12 cellular contexts compared by ENCODE assay signal in genomic region chr1:223230161-223230881, GRCh38.
DNase-seq lines count a peak whose midpoint lies in the region; ATAC-seq, FAIRE-seq and TF ChIP-seq lines count a peak whose summit lies in the region.
"Had no signal": no experiment of that assay in that cellular context is flagged by ENCODE, and none has a peak within 500 bp of the region (broad histone marks: within the 10 kb centered on the region; RNA-seq: fewer than 3 reads in every experiment).

No MANE protein-coding gene starts in this region.

- H3K27me3 ChIP-seq in PC-3 (ENCODE audit: low read length): no peaks in the 10 kb centered on the region
- peaks cover 12% of the 10 kb centered on the region for H3K27me3 ChIP-seq in adipocyte (replicated peaks; ENCODE audit: control insufficient read depth, insufficient read depth, low read length)
- H3K27me3 ChIP-seq in mesenchymal stem cell (ENCODE audit: control insufficient read depth in 1 of 2, insufficient read depth in 1 of 2, low read length in 2 of 2): peaks cover 15 to 25% of the 10 kb centered on the region in 2 experiments
- H3K27me3 ChIP-seq: upper lobe of left lung had no signal

- H3K4ac ChIP-seq in mesenchymal stem cell (ENCODE audit: low read depth in 1 of 2, low read length in 2 of 2): no peak overlapping the region

- ATAC-seq in PC-3: peak; percentile 48
- no peak for ATAC-seq in GM18502 (IDR thresholded peaks at IDR 0.05; ENCODE audit: poor library complexity, unreplicated experiment)

- no peak overlapping the region for H3K23ac ChIP-seq in mesenchymal stem cell (ENCODE audit: low read length in 2 of 2)

- no peak overlapping the region for H4K91ac ChIP-seq in mesenchymal stem cell (ENCODE audit: low read length)

- H3K4me2 ChIP-seq in PC-3 (ENCODE audit: low read length) (peak overlapping the region; percentile 72), mesenchymal stem cell (ENCODE audit: low read length, poor library complexity, severe bottlenecking) (no peak overlapping the region)

- peak overlapping the region in 1 of 2 experiments; percentile 75 for H3K18ac ChIP-seq in mesenchymal stem cell (ENCODE audit: low read depth in 1 of 2, low read length in 2 of 2)

- TF ChIP-seq CTCF in Calu3 (IDR thresholded peaks at IDR 0.05; ENCODE audit: unreplicated experiment) (no peak), PC-3 (conservative IDR thresholded peaks at IDR 0.05; ENCODE audit: low read depth, low read length) (no peak)

- CTCF ChIA-PET in Calu3 (lab: Charles Lee): interaction anchor here (2.1 kb wide), 1 partner anchor 96 kb away, joined by 7 read pairs; no protein-coding TSS in a partner anchor
- CTCF ChIA-PET in PC-3 (lab: Charles Lee): no interaction called here

- intact Hi-C loops in Calu3 (cut with micrococcal nuclease; ENCODE audit: unreplicated experiment) (no loop called here), PC-3 (cut with micrococcal nuclease) (no loop called here)

- peak overlapping the region; percentile 39 for H3K4me3 ChIP-seq in PC-3 (ENCODE audit: low read length)
- H3K4me3 ChIP-seq in adipocyte (ENCODE audit: low read length): no peak overlapping the region
- H3K4me3 ChIP-seq in mesenchymal stem cell (ENCODE audit: insufficient read depth in 1 of 2, low read depth in 1 of 2, low read length in 2 of 2): no peak overlapping the region
- H3K4me3 ChIP-seq: prostate gland, upper lobe of left lung had no signal

- H3K9me3 ChIP-seq in PC-3 (ENCODE audit: low read length) (no peaks in the 10 kb centered on the region), adipocyte (ENCODE audit: control insufficient read depth, low read length) (no peaks in the 10 kb centered on the region), mesenchymal stem cell (ENCODE audit: control insufficient read depth, low read length) (no peaks in the 10 kb centered on the region)
- H3K9me3 ChIP-seq: prostate gland, upper lobe of left lung had no signal

- peak overlapping the region; percentile 24 for H3K27ac Mint-ChIP-seq in Calu3 (ENCODE audit: unreplicated experiment)
- H3K27ac Mint-ChIP-seq: activated B cell treated with CpG ODN at 0.5 μM for 24 hours had no signal

- no peak overlapping the region for H2BK5ac ChIP-seq in mesenchymal stem cell (ENCODE audit: low read depth, low read length, poor library complexity, severe bottlenecking)

- POLR2A ChIA-PET in PC-3 (lab: Charles Lee; ENCODE audit: unreplicated experiment): no interaction called here

- H4K8ac ChIP-seq in mesenchymal stem cell (ENCODE audit: low read length): no peak overlapping the region

- no peak for DNase-seq in Calu3
- DNase-seq in PC-3: peak; percentile 90
- peak; percentile 60 for DNase-seq in adipocyte (ENCODE audit: low read depth)
- peak; percentile 70 for DNase-seq in mesenchymal stem cell
- no peak for DNase-seq in GM12892 (ENCODE audit: insufficient read length)
- no peak for DNase-seq in NCI-H2029 treated with DMSO at 0.1 percent for 48 hours (lab: John Stamatoyannopoulos, UW)
- no peak for DNase-seq in NCI-H2081 treated with DMSO at 0.1 percent for 48 hours (lab: John Stamatoyannopoulos, UW)
- DNase-seq: activated B cell treated with CpG ODN at 0.5 μM for 24 hours, NCI-H1436, upper lobe of left lung had no signal

- H2AFZ ChIP-seq in PC-3 (ENCODE audit: low read length) (peak overlapping the region; percentile 61), mesenchymal stem cell (ENCODE audit: low read depth, low read length) (no peak overlapping the region)

- peaks cover 5% of the 10 kb centered on the region for H3K9me3 Mint-ChIP-seq in Calu3 (ENCODE audit: low read depth, unreplicated experiment)
- H3K9me3 Mint-ChIP-seq: activated B cell treated with CpG ODN at 0.5 μM for 24 hours had no signal

- H3K4me1 ChIP-seq in PC-3 (ENCODE audit: insufficient read depth, low read length) (peaks cover 41% of the 10 kb centered on the region), adipocyte (ENCODE audit: control insufficient read depth, insufficient read depth, low read length) (peaks cover 12% of the 10 kb centered on the region), mesenchymal stem cell (ENCODE audit: control insufficient read depth, insufficient read depth, low read depth, low read length) (peaks cover 9% of the 10 kb centered on the region)
- H3K4me1 ChIP-seq: prostate gland had no signal

- no peaks in the 10 kb centered on the region for H3K36me3 ChIP-seq in PC-3 (ENCODE audit: low read depth, low read length)
- H3K36me3 ChIP-seq in adipocyte (ENCODE audit: control insufficient read depth, insufficient read depth, low read length, severe bottlenecking): no peaks in the 10 kb centered on the region
- H3K36me3 ChIP-seq in mesenchymal stem cell (ENCODE audit: control insufficient read depth in 1 of 2, insufficient read depth in 2 of 2, low read depth in 1 of 2, low read length in 2 of 2): no peaks in the 10 kb centered on the region
- H3K36me3 ChIP-seq: prostate gland, upper lobe of left lung had no signal

- no peak for FAIRE-seq in GM12892 (lab: Jason Lieb, UNC)

- peaks cover 10% of the 10 kb centered on the region for H3K27me3 Mint-ChIP-seq in Calu3 (ENCODE audit: unreplicated experiment)

- H2AK5ac ChIP-seq in mesenchymal stem cell (ENCODE audit: low read length, severe bottlenecking): no peak overlapping the region

- peak overlapping the region in 1 of 2 experiments; percentile 59 for H2BK12ac ChIP-seq in mesenchymal stem cell (ENCODE audit: low read length in 2 of 2)

- no peak overlapping the region for H2BK15ac ChIP-seq in mesenchymal stem cell (ENCODE audit: low read depth, poor library complexity, severe bottlenecking)

- H3K14ac ChIP-seq in mesenchymal stem cell (ENCODE audit: low read length in 2 of 2): no peak overlapping the region

- H3K36me3 Mint-ChIP-seq in Calu3 (ENCODE audit: insufficient read depth, unreplicated experiment): peaks cover 5% of the 10 kb centered on the region

- no peak overlapping the region for H3K4me3 Mint-ChIP-seq in Calu3 (ENCODE audit: low read depth, unreplicated experiment)
- H3K4me3 Mint-ChIP-seq: activated B cell treated with CpG ODN at 0.5 μM for 24 hours had no signal

- H2BK120ac ChIP-seq in mesenchymal stem cell (ENCODE audit: low read depth, low read length): no peak overlapping the region

- no peak for TF ChIP-seq POLR2A in GM12892 (IDR thresholded peaks at IDR 0.05; ENCODE audit: low read depth, low read length)

- H3F3A ChIP-seq in PC-3 (ENCODE audit: low read length, unreplicated experiment): peaks cover 5% of the 10 kb centered on the region

- H3K9ac ChIP-seq in PC-3 (ENCODE audit: low read length): peak overlapping the region; percentile 60
- H3K9ac ChIP-seq in adipocyte (ENCODE audit: low read length): no peak overlapping the region
- peak overlapping the region; percentile 28 for H3K9ac ChIP-seq in mesenchymal stem cell (ENCODE audit: low read length)

- 70% methylated on average over 8 of the region's 11 CpGs for WGBS in mesenchymal stem cell

- no peaks in the 10 kb centered on the region for H3K79me1 ChIP-seq in mesenchymal stem cell (replicated peaks; ENCODE audit: low read length, poor library complexity, severe bottlenecking)

- BruUV-seq in Calu3 (replicated peaks; lab: Mats Ljungman, UMichigan) (no TSS peak), PC-3 (replicated peaks; lab: Mats Ljungman, UMichigan) (no TSS peak)

- peaks cover 35% of the 10 kb centered on the region for H3K4me1 Mint-ChIP-seq in Calu3 (ENCODE audit: low read depth, unreplicated experiment)
- H3K4me1 Mint-ChIP-seq: activated B cell treated with CpG ODN at 0.5 μM for 24 hours had no signal

- peak overlapping the region; percentile 93 for H3K27ac ChIP-seq in PC-3 (ENCODE audit: low read length)
- peak overlapping the region; percentile 4 for H3K27ac ChIP-seq in mesenchymal stem cell (ENCODE audit: low read length, poor library complexity, severe bottlenecking)
- H3K27ac ChIP-seq: prostate gland, upper lobe of left lung had no signal

- no peaks in the 10 kb centered on the region for H3K79me2 ChIP-seq in PC-3 (ENCODE audit: low read length)

- no peaks in the 10 kb centered on the region for H4K20me1 ChIP-seq in PC-3 (ENCODE audit: low read length)

- H3K9me2 ChIP-seq in PC-3 (replicated peaks; ENCODE audit: low read length): no peaks in the 10 kb centered on the region

Comparison
In these comparisons a context has a peak if more than half of its experiments do, and no peak if none do; other contexts are left out.
1. DNase-seq: peak in PC-3 (single experiment), adipocyte (single experiment) and mesenchymal stem cell (single experiment); none in Calu3 (single experiment), GM12892 (single experiment), NCI-H2029 treated with DMSO at 0.1 percent for 48 hours (single experiment) and NCI-H2081 treated with DMSO at 0.1 percent for 48 hours (single experiment).